In genomic region chr12:63151898-63152700, GRCh38 we compare ENCODE assay signal across 8 cellular contexts. TPM values are rescaled to one million over a fixed set of nuclear protein-coding genes. Genes with fewer than 3 reads are reported as not detected.
A peak's percentile ranks its signal among the peaks of the same experiment; 100 is the strongest.
DNase-seq lines count a peak whose midpoint lies in the region; ATAC-seq and TF ChIP-seq lines count a peak whose summit lies in the region.

No MANE protein-coding gene starts in this region.

- H3K27ac Mint-ChIP-seq in dendritic cell treated with granulocyte-macrophage colony-stimulating factor and Interleukin-4, amounts not matched to agents 40 ng/mL and 50 ng/mL, for 4 days: no peak overlapping the region

- no peaks in the 10 kb centered on the region for H3K9me3 ChIP-seq in suprapubic skin

- TF ChIP-seq CTCF in suprapubic skin (IDR thresholded peaks at IDR 0.05): peak in 1 of 2 donors; percentile 67

- peak overlapping the region; percentile 64 for H3K4me3 Mint-ChIP-seq in dendritic cell treated with granulocyte-macrophage colony-stimulating factor and Interleukin-4, amounts not matched to agents 40 ng/mL and 50 ng/mL, for 4 days

- H3K4me1 Mint-ChIP-seq in dendritic cell treated with granulocyte-macrophage colony-stimulating factor and Interleukin-4, amounts not matched to agents 40 ng/mL and 50 ng/mL, for 4 days (ENCODE audit: low read depth): peaks cover 32% of the 10 kb centered on the region

- no peaks in the 10 kb centered on the region for H3K9me3 Mint-ChIP-seq in dendritic cell treated with granulocyte-macrophage colony-stimulating factor and Interleukin-4, amounts not matched to agents 40 ng/mL and 50 ng/mL, for 4 days

- no peak for TF ChIP-seq POLR2A in suprapubic skin (IDR thresholded peaks at IDR 0.05)

- no peaks in the 10 kb centered on the region for H3K36me3 ChIP-seq in suprapubic skin

- no peak overlapping the region for H3K27ac ChIP-seq in suprapubic skin

- WGBS in suprapubic skin: 8% methylated on average over 24 of the region's 24 CpGs

- H3K36me3 Mint-ChIP-seq in dendritic cell treated with granulocyte-macrophage colony-stimulating factor and Interleukin-4, amounts not matched to agents 40 ng/mL and 50 ng/mL, for 4 days (ENCODE audit: low read depth): no peaks in the 10 kb centered on the region

- H3K4me1 ChIP-seq in suprapubic skin: peaks cover 22% of the 10 kb centered on the region

- H3K27me3 Mint-ChIP-seq in dendritic cell treated with granulocyte-macrophage colony-stimulating factor and Interleukin-4, amounts not matched to agents 40 ng/mL and 50 ng/mL, for 4 days: peaks cover 49% of the 10 kb centered on the region

- intact Hi-C loops in dendritic cell treated with granulocyte-macrophage colony-stimulating factor and Interleukin-4, amounts not matched to agents 40 ng/mL and 50 ng/mL, for 4 days (cut with micrococcal nuclease): no loop called here
- intact Hi-C loops in left colon (cut with DNase I, micrococcal nuclease): no loop called here

- H3K27me3 ChIP-seq in suprapubic skin: peaks cover 66% of the 10 kb centered on the region

- DNase-seq in DMS53 (lab: John Stamatoyannopoulos, UW) (peak; percentile 91), HT1080 (ENCODE audit: low read depth) (peak; percentile 42), OCI-M1 (lab: John Stamatoyannopoulos, UW) (peak; percentile 66), left colon (peak in 1 of 2 donors; percentile 10), suprapubic skin (ENCODE audit: low spot score in 2 of 2) (no peak)
- DNase-seq in activated naive CD4-positive, alpha-beta T cell treated with Interleukin-2 at 50 U/mL for 16 hours: no peak

- H3K4me3 ChIP-seq in suprapubic skin: peak overlapping the region; percentile 51

- ATAC-seq in GM19452 (IDR thresholded peaks at IDR 0.05; ENCODE audit: unreplicated experiment) (peak; percentile 63), left colon (peak; percentile 70)

- TF ChIP-seq EP300 in suprapubic skin (IDR thresholded peaks at IDR 0.05): no peak

RNA-seq across cellular contexts. Expression of gene AVPR1A, which starts 1.1 kb away (rescaled TPM):
- not detected in 2 replicates for total RNA-seq in HT1080 (2014; rRNA removed; shearing (Covaris generic))
- polyA plus RNA-seq in HT1080 (2015; cell fraction: cytosol; rRNA removed): not detected in 2 replicates
- polyA plus RNA-seq in HT1080 (2015; cell fraction: nucleus; rRNA removed): not detected in 2 replicates
- total RNA-seq in left colon (under 1 TPM; 0.40 to 0.84 TPM), suprapubic skin (10 to 100 TPM in 1 of 4 donors, 1 to 10 TPM in 3; 5.2 to 10.0 (median 7.9) TPM)

Comparison
In these comparisons a context has a peak if more than half of its experiments do, and no peak if none do; other contexts are left out.
1. DNase-seq: peak in DMS53 (single experiment), HT1080 (single experiment) and OCI-M1 (single experiment); none in suprapubic skin (0 of 2) and activated naive CD4-positive, alpha-beta T cell treated with Interleukin-2 at 50 U/mL for 16 hours (single experiment).